In genomic region chr1:206524739-206525364, GRCh38 we compare ENCODE assay signal across 1 cellular context.
TF ChIP-seq lines count a peak whose summit lies in the region.

No MANE protein-coding gene starts in this region.

TF ChIP-seq in H1, 55 proteins besides CTCF, POLR2A, EP300 and RAD21:
- TF ChIP-seq TAF1 (IDR thresholded peaks at IDR 0.05; ENCODE audit: low read depth, low read length) (no peak), PHF8 (conservative IDR thresholded peaks at IDR 0.05; ENCODE audit: low read depth, low read length) (no peak), EZH2 (IDR thresholded peaks at IDR 0.05; ENCODE audit: low read depth, low read length, severe bottlenecking) (no peak), BRCA1 (IDR thresholded peaks at IDR 0.05; ENCODE audit: low read depth, low read length) (no peak), NANOG (IDR thresholded peaks at IDR 0.05; ENCODE audit: insufficient read depth, low read depth, low read length, poor library complexity, severe bottlenecking) (no peak), SIX5 (IDR thresholded peaks at IDR 0.05; ENCODE audit: low read depth, low read length) (no peak), CHD1 (IDR thresholded peaks at IDR 0.05; ENCODE audit: low read depth, low read length) (no peak), KDM4A (IDR thresholded peaks at IDR 0.05; ENCODE audit: low read depth, low read length, severe bottlenecking) (no peak), E2F6 (IDR thresholded peaks at IDR 0.05) (no peak), POU5F1 (IDR thresholded peaks at IDR 0.05; ENCODE audit: low read depth, low read length) (no peak), RXRA (IDR thresholded peaks at IDR 0.05; ENCODE audit: insufficient read depth, low read depth, low read length) (no peak), TEAD4 (IDR thresholded peaks at IDR 0.05; ENCODE audit: low read depth, low read length) (no peak)
